ENCODE assay signal across 13 cellular contexts in the genomic region with DNA sequence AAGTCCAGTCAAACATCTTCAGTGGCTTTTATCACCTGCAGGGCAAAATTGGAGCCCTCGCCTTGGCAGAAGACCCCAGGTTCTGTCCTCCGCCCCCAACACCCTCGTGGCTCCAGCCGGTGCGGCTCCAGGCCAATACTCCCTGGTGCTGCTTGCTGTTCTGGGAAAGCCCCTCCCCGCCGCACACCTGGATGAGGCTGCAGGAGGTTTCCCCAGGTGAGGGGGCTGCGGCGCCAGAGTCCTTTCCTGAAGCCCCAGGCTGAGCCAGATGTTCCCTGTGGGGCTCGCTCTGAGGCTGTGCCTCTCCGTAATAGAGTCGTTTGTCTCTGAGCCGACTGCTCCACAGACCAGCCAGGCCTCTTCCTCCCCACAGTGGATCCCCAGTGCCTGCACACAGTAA.
DNase-seq lines count a peak whose midpoint lies in the region; TF ChIP-seq lines count a peak whose summit lies in the region.
"Had no signal": no experiment of that assay in that cellular context is flagged by ENCODE, and none has a peak within 500 bp of the region (broad histone marks: within the 10 kb centered on the region; RNA-seq: fewer than 3 reads in every experiment).

No MANE protein-coding gene starts in this region.

- H3K27me3 Mint-ChIP-seq in chondrocyte (ENCODE audit: low read depth) = no peaks in the 10 kb centered on the region
- H3K27me3 Mint-ChIP-seq: CD4-positive, alpha-beta T cell had no signal

- H3K4me1 ChIP-seq in neuronal stem cell (ENCODE audit: control insufficient read depth in 2 of 2, insufficient read depth in 1 of 2, low read depth in 1 of 2, low read length in 2 of 2) = no peaks in the 10 kb centered on the region
- H3K4me1 ChIP-seq: Caco-2 had no signal

- H3K18ac ChIP-seq in neuronal stem cell (ENCODE audit: low read length) = no peak overlapping the region

- no peaks in the 10 kb centered on the region for H3K79me1 ChIP-seq in neuronal stem cell (ENCODE audit: low read depth, low read length)

- no peak overlapping the region for H2AFZ ChIP-seq in neuronal stem cell (ENCODE audit: low read length)
- H2AFZ ChIP-seq: GM23248 had no signal

- H3K4me3 ChIP-seq in coronary artery (no peak overlapping the region), neuronal stem cell (ENCODE audit: low read length in 2 of 2) (no peak overlapping the region)
- H3K4me3 ChIP-seq: GM23248 had no signal

- no peak overlapping the region for H2BK120ac ChIP-seq in neuronal stem cell (ENCODE audit: low read depth, low read length)

- no peak overlapping the region for H2BK15ac ChIP-seq in neuronal stem cell (ENCODE audit: low read length)

- no peak overlapping the region for H4K8ac ChIP-seq in neuronal stem cell (ENCODE audit: low read depth, low read length)

- H3K9ac ChIP-seq in neuronal stem cell (ENCODE audit: low read depth, low read length, poor library complexity) = no peak overlapping the region
- H3K9ac ChIP-seq: GM23248 had no signal

- H3K14ac ChIP-seq in neuronal stem cell (ENCODE audit: low read length) = no peak overlapping the region

- H4K91ac ChIP-seq in neuronal stem cell (ENCODE audit: low read depth, low read length, poor library complexity) = no peak overlapping the region

- H3K9me3 ChIP-seq in neuronal stem cell (replicated peaks in 1 of 2; ENCODE audit: control insufficient read depth in 2 of 2, insufficient read depth in 1 of 2, low read depth in 1 of 2, low read length in 2 of 2) = no peaks in the 10 kb centered on the region
- H3K9me3 ChIP-seq: Caco-2 had no signal

- H3K27ac ChIP-seq in coronary artery = no peak overlapping the region
- H3K27ac ChIP-seq in neuronal stem cell (replicated peaks; ENCODE audit: low read length) = no peak overlapping the region
- H3K27ac ChIP-seq: C4-2B, GM23248 had no signal

- H3K9me3 Mint-ChIP-seq in chondrocyte (ENCODE audit: low read depth) = peaks cover 14% of the 10 kb centered on the region
- H3K9me3 Mint-ChIP-seq: CD4-positive, alpha-beta T cell had no signal

- H3K4me1 Mint-ChIP-seq in chondrocyte (ENCODE audit: low read depth) = no peaks in the 10 kb centered on the region

- TF ChIP-seq CTCF in chondrocyte (IDR thresholded peaks at IDR 0.05) = no peak
- no peak for TF ChIP-seq CTCF in coronary artery (IDR thresholded peaks at IDR 0.05)

- DNase-seq in chondrocyte (ENCODE audit: low spot score) = peak; percentile 87
- peak; percentile 62 for DNase-seq in coronary artery (ENCODE audit: low spot score)
- no peak for DNase-seq in neuronal stem cell (ENCODE audit: low spot score)
- no peak for DNase-seq in AML-193 (lab: John Stamatoyannopoulos, UW)
- no peak for DNase-seq in NCI-H748 treated with DMSO at 0.1 percent for 48 hours (lab: John Stamatoyannopoulos, UW)
- no peak for DNase-seq in middle frontal gyrus (ENCODE audit: extremely low spot score, low spot score)
- DNase-seq: ACHN; Caco-2; CD4-positive, alpha-beta T cell; GDM1; GM23248; HFFc6 had no signal

- no peaks in the 10 kb centered on the region for H3K36me3 ChIP-seq in neuronal stem cell (replicated peaks in 1 of 2; ENCODE audit: control insufficient read depth in 2 of 2, insufficient read depth in 2 of 2, low read length in 2 of 2)

- no peak overlapping the region for H3K23ac ChIP-seq in neuronal stem cell (ENCODE audit: low read depth, low read length, poor library complexity)

- WGBS in neuronal stem cell (ENCODE audit: extremely low coverage in 2 of 2, insufficient read length in 2 of 2, insufficient replicate concordance in 1 of 2), 2 donors = no CpG with 5 or more reads among the region's 13 CpGs

- H3K4me2 ChIP-seq in neuronal stem cell (ENCODE audit: insufficient read depth, low read length, poor library complexity, severe bottlenecking) = no peak overlapping the region

- H2BK12ac ChIP-seq in neuronal stem cell (ENCODE audit: low read length) = no peak overlapping the region

- no peak overlapping the region for H2BK5ac ChIP-seq in neuronal stem cell (ENCODE audit: low read length)

- H3K4me3 Mint-ChIP-seq in chondrocyte (ENCODE audit: unreplicated experiment) = no peak overlapping the region
- H3K4me3 Mint-ChIP-seq: CD4-positive, alpha-beta T cell; HFFc6 had no signal

- H3K27me3 ChIP-seq in neuronal stem cell (ENCODE audit: control insufficient read depth in 3 of 3, insufficient read depth in 3 of 3, low read depth in 1 of 3, low read length in 3 of 3) = no peaks in the 10 kb centered on the region

- peak overlapping the region; percentile 29 for H2AK5ac ChIP-seq in neuronal stem cell (ENCODE audit: low read depth, low read length)

- H3K4ac ChIP-seq in neuronal stem cell (ENCODE audit: low read length) = no peak overlapping the region

- H3K27ac Mint-ChIP-seq in chondrocyte (ENCODE audit: unreplicated experiment) = no peak overlapping the region
- H3K27ac Mint-ChIP-seq: CD4-positive, alpha-beta T cell; HFFc6 had no signal

- no peaks in the 10 kb centered on the region for H3K36me3 Mint-ChIP-seq in chondrocyte (ENCODE audit: low read depth)

Comparison
In these comparisons a context has a peak if more than half of its experiments do, and no peak if none do; other contexts are left out.
1. DNase-seq: peak in chondrocyte (single experiment) and coronary artery (single experiment); none in neuronal stem cell (single experiment), AML-193 (0 of 2), NCI-H748 treated with DMSO at 0.1 percent for 48 hours (single experiment) and middle frontal gyrus (single experiment).